In genomic region chr14:100654814-100655795, GRCh38 we compare ENCODE assay signal across 8 cellular contexts.
DNase-seq lines count a peak whose midpoint lies in the region; TF ChIP-seq lines count a peak whose summit lies in the region.

No MANE protein-coding gene starts in this region.

- TF ChIP-seq CTCF in AG04449 (IDR thresholded peaks at IDR 0.05; ENCODE audit: insufficient read depth, low read length, missing control alignments): peak; percentile 73
- peak; percentile 46 for TF ChIP-seq CTCF in OCI-LY3 (IDR thresholded peaks at IDR 0.05; ENCODE audit: low read depth, low read length)

- DNase-seq in AG04449 (ENCODE audit: low read depth, low spot score) (no peak), GM19238 (ENCODE audit: insufficient read length, low spot score) (peak; percentile 56), OCI-M1 (lab: John Stamatoyannopoulos, UW) (no peak), GOT3 (lab: John Stamatoyannopoulos, UW) (no peak)
- DNase-seq in activated naive CD8-positive, alpha-beta T cell treated with anti-CD3 and anti-CD28 coated beads for 36 hours: peak; percentile 51
- DNase-seq in stimulated activated CD4-positive, alpha-beta T cell treated with anti-CD3 and anti-CD28 coated beads, Interleukin-4, amount 100 ng/mL, for 24 hours: peak; percentile 31

- no peak overlapping the region for H3K9ac ChIP-seq in OCI-LY3 (ENCODE audit: low read length)

- no peak overlapping the region for H3K27ac Mint-ChIP-seq in activated naive CD8-positive, alpha-beta T cell treated with anti-CD3 and anti-CD28 coated beads for 36 hours

- peaks cover 29% of the 10 kb centered on the region for H3K27me3 Mint-ChIP-seq in activated naive CD8-positive, alpha-beta T cell treated with anti-CD3 and anti-CD28 coated beads for 36 hours

- H3K4me1 ChIP-seq in OCI-LY3 (ENCODE audit: low read length): peaks cover 12% of the 10 kb centered on the region

- POLR2A ChIA-PET in AG04449 (lab: Yijun Ruan, JAX): no interaction called here

- no peak overlapping the region for H2AFZ ChIP-seq in OCI-LY3 (ENCODE audit: low read depth, low read length)

- H3K36me3 ChIP-seq in OCI-LY3 (replicated peaks; ENCODE audit: low read depth, low read length): no peaks in the 10 kb centered on the region

- H3K9me3 Mint-ChIP-seq in activated naive CD8-positive, alpha-beta T cell treated with anti-CD3 and anti-CD28 coated beads for 36 hours: no peaks in the 10 kb centered on the region

- H3K4me3 ChIP-seq in AG04449 (ENCODE audit: low read depth, low read length) (no peak overlapping the region), OCI-LY3 (ENCODE audit: low read length) (no peak overlapping the region), iPS-18c (ENCODE audit: insufficient read depth, low read depth, low read length) (peak overlapping the region; percentile 38; the same call in 1 of the 2 replicates)

- peaks cover 5% of the 10 kb centered on the region; the same call in 1 of the 2 replicates for H3K27me3 ChIP-seq in OCI-LY3 (ENCODE audit: low read depth, low read length)

- peaks cover 5% of the 10 kb centered on the region for H3K4me1 Mint-ChIP-seq in activated naive CD8-positive, alpha-beta T cell treated with anti-CD3 and anti-CD28 coated beads for 36 hours

- H3K9me3 ChIP-seq in OCI-LY3 (ENCODE audit: insufficient read depth, low read length) (no peaks in the 10 kb centered on the region), iPS-18c (ENCODE audit: control insufficient read depth, insufficient read depth, low read length) (peaks cover 3% of the 10 kb centered on the region)

- no peaks in the 10 kb centered on the region for H3K79me2 ChIP-seq in OCI-LY3 (ENCODE audit: low read length)

- H3K4me3 Mint-ChIP-seq in activated naive CD8-positive, alpha-beta T cell treated with anti-CD3 and anti-CD28 coated beads for 36 hours: no peak overlapping the region

- 0 out of 2 replicates have a peak overlapping the region, but pooled peaks have one; percentile 55 for H3K4me2 ChIP-seq in OCI-LY3 (ENCODE audit: low read length)

- H3K36me3 Mint-ChIP-seq in activated naive CD8-positive, alpha-beta T cell treated with anti-CD3 and anti-CD28 coated beads for 36 hours: no peaks in the 10 kb centered on the region

- no peak overlapping the region for H3K27ac ChIP-seq in OCI-LY3 (ENCODE audit: low read length)

- H4K20me1 ChIP-seq in OCI-LY3 (ENCODE audit: insufficient read depth, low read length): no peaks in the 10 kb centered on the region

- CTCF ChIA-PET in AG04449 (lab: Yijun Ruan, JAX): interaction anchor here (0.8 to 19.7 kb wide), 16 partner anchors 9 to 271 kb away, joined by 3 to 497 read pairs (median 6); partner anchors contain the start of gene WDR25

Comparison
In these comparisons a context has a peak if more than half of its experiments do, and no peak if none do; other contexts are left out.
1. DNase-seq: peak in GM19238 (single experiment), activated naive CD8-positive, alpha-beta T cell treated with anti-CD3 and anti-CD28 coated beads for 36 hours (single experiment) and stimulated activated CD4-positive, alpha-beta T cell treated with anti-CD3 and anti-CD28 coated beads, Interleukin-4, amount 100 ng/mL, for 24 hours (single experiment); none in AG04449 (single experiment), OCI-M1 (single experiment) and GOT3 (single experiment).